ENCODE assay signal across 8 cellular contexts in the genomic region with DNA sequence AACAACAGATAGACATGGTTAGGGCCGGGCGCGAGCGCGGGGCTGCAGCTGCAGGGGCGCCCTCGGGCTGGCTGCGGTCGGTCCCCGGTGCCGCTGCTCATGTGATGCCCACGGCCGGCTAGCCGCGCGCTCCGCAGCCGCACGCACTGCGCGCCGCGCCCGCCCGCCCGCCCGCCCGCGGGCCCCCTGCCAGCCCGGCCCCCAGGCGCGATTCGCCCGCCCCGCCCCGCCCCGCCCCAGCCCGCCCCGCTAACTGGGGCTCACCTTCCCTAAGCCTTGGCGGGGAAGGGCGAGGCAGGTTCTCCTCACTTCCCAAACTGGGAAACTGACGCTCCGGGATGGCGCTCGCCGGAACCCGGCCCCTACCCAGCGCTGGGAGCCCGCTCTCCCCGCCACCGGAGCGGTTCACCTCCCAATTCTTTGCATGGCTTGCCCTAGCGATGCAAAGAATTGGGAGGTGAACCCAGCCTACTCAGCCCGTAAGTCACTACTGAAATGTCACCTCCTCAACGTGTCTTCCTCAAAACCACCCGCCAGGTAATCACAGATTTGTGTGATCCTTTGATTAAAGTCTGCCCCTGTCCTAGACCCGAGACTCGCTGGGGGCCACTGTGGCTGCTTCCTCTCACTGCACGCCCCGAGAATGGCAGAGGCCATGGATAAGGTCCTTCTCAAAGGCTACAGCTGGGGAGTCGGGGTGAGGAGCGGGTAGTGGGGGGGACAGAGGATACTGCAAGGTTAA.
A peak's percentile ranks its signal among the peaks of the same experiment; 100 is the strongest.
DNase-seq lines count a peak whose midpoint lies in the region; ATAC-seq and TF ChIP-seq lines count a peak whose summit lies in the region.

No MANE protein-coding gene starts in this region.

- peak overlapping the region; percentile 80 for H3K4me2 ChIP-seq in mammary epithelial cell (ENCODE audit: insufficient read depth, low read depth, low read length)

- BruUV-seq in mammary epithelial cell (replicated peaks; lab: Mats Ljungman, UMichigan): no TSS peak

- peak; percentile 23 for ATAC-seq in GM21786 (IDR thresholded peaks at IDR 0.05; ENCODE audit: unreplicated experiment)
- no peak for ATAC-seq in HG02763 (IDR thresholded peaks at IDR 0.05; ENCODE audit: unreplicated experiment)

- dilution Hi-C loops in mammary epithelial cell (cut with HindIII; ENCODE audit: low sequenced_read_pairs): no loop called here

- H3K4me3 ChIP-seq in GM08714 (ENCODE audit: low read length) (peak overlapping the region; percentile 68; the same call in 1 of the 2 replicates), mammary epithelial cell (replicated peaks in 1 of 3; ENCODE audit: insufficient read depth in 1 of 3, low read depth in 2 of 3, low read length in 3 of 3) (peak overlapping the region in 1 of 3 experiments; percentile 43), mucosa of rectum (ENCODE audit: low read length in 2 of 2) (peak overlapping the region; percentile 47 to 59)

- in situ Hi-C loops in mammary epithelial cell (cut with MboI; ENCODE audit: low sequenced_read_pairs in 2 of 2): no loop called here

- no peak for TF ChIP-seq CTCF in mammary epithelial cell (conservative IDR thresholded peaks at IDR 0.05 in 1 of 2, IDR thresholded peaks at IDR 0.05 in 1 of 2; ENCODE audit: extremely low read depth in 1 of 2, insufficient read depth in 1 of 2, low read depth in 1 of 2, low read length in 2 of 2)

- H3K4me1 ChIP-seq in mammary epithelial cell (ENCODE audit: insufficient read depth, low read length) (peaks cover 65% of the 10 kb centered on the region), mucosa of rectum (ENCODE audit: control insufficient read depth in 2 of 2, insufficient read depth in 2 of 2, low read length in 2 of 2) (peaks cover 40 to 42% of the 10 kb centered on the region in 2 donors)

- CTCF ChIA-PET in mammary epithelial cell (lab: Charles Lee; ENCODE audit: low non-redundant PET): no interaction called here

- H3K9me3 ChIP-seq in mammary epithelial cell (replicated peaks; ENCODE audit: insufficient read depth, low read length) (no peaks in the 10 kb centered on the region), mucosa of rectum (ENCODE audit: control insufficient read depth in 2 of 2, low read length in 2 of 2) (no peaks in the 10 kb centered on the region)

- H3K9ac ChIP-seq in mammary epithelial cell (ENCODE audit: insufficient read depth, low read length) (no peak overlapping the region), mucosa of rectum (ENCODE audit: low read depth in 1 of 2, low read length in 2 of 2) (peak overlapping the region; percentile 17 to 23)

- TF ChIP-seq POLR2A in Raji (IDR thresholded peaks at IDR 0.05; ENCODE audit: insufficient read depth, low read depth, low read length): peak; percentile 58

- H2AFZ ChIP-seq in mammary epithelial cell (ENCODE audit: low read depth, low read length): no peak overlapping the region

- H3K36me3 ChIP-seq in mammary epithelial cell (ENCODE audit: insufficient read depth, low read length) (peaks cover 8% of the 10 kb centered on the region), mucosa of rectum (ENCODE audit: control insufficient read depth in 2 of 2, insufficient read depth in 2 of 2, low read length in 2 of 2) (no peaks in the 10 kb centered on the region)

- WGBS in mammary epithelial cell (ENCODE audit: low coverage, missing lambda C conversion rate): 48% methylated on average over 11 of the region's 62 CpGs

- no peak overlapping the region for H3K27ac ChIP-seq in mammary epithelial cell (ENCODE audit: insufficient read depth, low read depth, low read length)
- no peak overlapping the region for H3K27ac ChIP-seq in mucosa of rectum (ENCODE audit: low read depth in 2 of 2, low read length in 2 of 2)

- DNase-seq in mammary epithelial cell (no peak), NCI-H524 (lab: John Stamatoyannopoulos, UW) (no peak), COLO668 (lab: John Stamatoyannopoulos, UW; ENCODE audit: unreplicated experiment) (no peak)

- intact Hi-C loops in mammary epithelial cell (cut with micrococcal nuclease): no loop called here

- H4K20me1 ChIP-seq in mammary epithelial cell (ENCODE audit: insufficient read depth, low read length): no peaks in the 10 kb centered on the region

- H3K27me3 ChIP-seq in mammary epithelial cell (ENCODE audit: insufficient read depth, low read length) (no peaks in the 10 kb centered on the region), mucosa of rectum (ENCODE audit: control insufficient read depth in 2 of 2, insufficient read depth in 2 of 2, low read length in 2 of 2) (no peaks in the 10 kb centered on the region)

- peaks cover 77% of the 10 kb centered on the region for H3K79me2 ChIP-seq in mammary epithelial cell (ENCODE audit: insufficient read depth, low read length)
